Comparison of ENCODE assay signal across 8 cellular contexts in genomic region chr11:114036156-114036811, GRCh38. TPM values are rescaled to one million over a fixed set of nuclear protein-coding genes. Genes with fewer than 3 reads are reported as not detected.
DNase-seq lines count a peak whose midpoint lies in the region; ATAC-seq and FAIRE-seq lines count a peak whose summit lies in the region.

No MANE protein-coding gene starts in this region.

- peak; percentile 79 for FAIRE-seq in urothelium cell line (lab: Jason Lieb, UNC)

- intact Hi-C loops in left cardiac atrium (cut with DNase I) (loop anchor here (2.0 kb wide), 2 partner anchors 145 to 225 kb away; no protein-coding TSS in a partner anchor), posterior cingulate gyrus (cut with DNase I) (loop anchor here (1.0 to 5.0 kb wide), 3 partner anchors 23 to 225 kb away; partner anchors contain the start of gene ZBTB16)

- DNase-seq in Ammon's horn (ENCODE audit: low spot score) (peak; percentile 83), HPDE6-E6E7 (ENCODE audit: extremely low spot score) (peak; percentile 58), SKM-1 (lab: John Stamatoyannopoulos, UW; ENCODE audit: unreplicated experiment) (peak; percentile 43), amniotic epithelial cell (ENCODE audit: low read depth) (peak; percentile 76), left cardiac atrium (peak; percentile 90), posterior cingulate gyrus (peak; percentile 55 to 96 (median 75)), urothelium cell line (ENCODE audit: low spot score) (peak; percentile 89)

- peak; percentile 95 for ATAC-seq in left cardiac atrium
- ATAC-seq in HG02623 (IDR thresholded peaks at IDR 0.05; ENCODE audit: unreplicated experiment) = no peak

RNA-seq across cellular contexts. Expression of gene ZBTB16, which starts 23.2 kb away (rescaled TPM):
- 10 to 100 TPM; 65.2 to 79.5 TPM for total RNA-seq in left cardiac atrium
